10 cellular contexts compared by ENCODE assay signal in genomic region chr15:96893159-96893906, GRCh38.
DNase-seq lines count a peak whose midpoint lies in the region; FAIRE-seq and TF ChIP-seq lines count a peak whose summit lies in the region.
"Had no signal": no experiment of that assay in that cellular context is flagged by ENCODE, and none has a peak within 500 bp of the region (broad histone marks: within the 10 kb centered on the region; RNA-seq: fewer than 3 reads in every experiment).

No MANE protein-coding gene starts in this region.

- peaks cover 56% of the 10 kb centered on the region for H3K4me1 Mint-ChIP-seq in neural crest cell
- H3K4me1 Mint-ChIP-seq: memory B cell had no signal

- no peak for TF ChIP-seq POLR2A in GM12891 (IDR thresholded peaks at IDR 0.05; ENCODE audit: low read depth, low read length)

- H3K4me3 Mint-ChIP-seq in neural crest cell, result peak overlapping the region; percentile 21
- H3K4me3 Mint-ChIP-seq: memory B cell had no signal

- peak; percentile 0 for DNase-seq in DMS 273 (lab: John Stamatoyannopoulos, UW; ENCODE audit: unreplicated experiment)
- no peak for DNase-seq in DMS 273 treated with DMSO at 0.1 percent for 48 hours (lab: John Stamatoyannopoulos, UW)
- peak; percentile 52 for DNase-seq in NCI-H2227 treated with DMSO at 0.1 percent for 48 hours (lab: John Stamatoyannopoulos, UW)
- peak; percentile 28 to 71 for DNase-seq in cardiac fibroblast (ENCODE audit: low read depth in 2 of 2)
- DNase-seq in neural crest cell (ENCODE audit: low read depth, low spot score), result peak; percentile 28
- DNase-seq in GM12891 (ENCODE audit: insufficient read length, low spot score), result no peak
- no peak for DNase-seq in NCI-H146 (lab: John Stamatoyannopoulos, UW)
- no peak for DNase-seq in DMS79 (lab: John Stamatoyannopoulos, UW)

- peaks cover 6% of the 10 kb centered on the region for H3K27me3 Mint-ChIP-seq in neural crest cell (ENCODE audit: low read depth)
- H3K27me3 Mint-ChIP-seq: memory B cell had no signal

- no peaks in the 10 kb centered on the region for H3K9me3 Mint-ChIP-seq in neural crest cell

- H3K27ac Mint-ChIP-seq in neural crest cell (ENCODE audit: unreplicated experiment), result no peak overlapping the region
- H3K27ac Mint-ChIP-seq: memory B cell had no signal

- no peaks in the 10 kb centered on the region for H3K36me3 Mint-ChIP-seq in neural crest cell (ENCODE audit: low read depth)
- H3K36me3 Mint-ChIP-seq: memory B cell had no signal

- TF ChIP-seq CTCF in cardiac fibroblast (IDR thresholded peaks at IDR 0.05; ENCODE audit: low read depth, low read length) (peak; percentile 74), neural crest cell (conservative IDR thresholded peaks at IDR 0.05) (peak; percentile 71)

- no peak overlapping the region for H3K4me3 ChIP-seq in cardiac fibroblast (replicated peaks in 1 of 2; ENCODE audit: low read depth in 2 of 2, low read length in 2 of 2)
- H3K4me3 ChIP-seq: SK-N-MC had no signal

- FAIRE-seq in GM12891 (lab: Jason Lieb, UNC), result no peak

TF ChIP-seq in GM12891, 5 proteins besides CTCF, POLR2A, EP300 and RAD21:
- TF ChIP-seq POU2F2 (IDR thresholded peaks at IDR 0.05; ENCODE audit: low read depth, low read length), result no peak
- TF ChIP-seq POLR2AphosphoS5 (IDR thresholded peaks at IDR 0.05; ENCODE audit: low read depth, low read length), result no peak
- TF ChIP-seq SPI1 (IDR thresholded peaks at IDR 0.05; ENCODE audit: low read depth, low read length), result no peak
- no peak for TF ChIP-seq PAX5 (IDR thresholded peaks at IDR 0.05; ENCODE audit: insufficient read depth, low read length, severe bottlenecking)
- TF ChIP-seq TAF1 (IDR thresholded peaks at IDR 0.05; ENCODE audit: low read depth, low read length), result no peak

Comparison
In these comparisons a context has a peak if more than half of its experiments do, and no peak if none do; other contexts are left out.
1. DNase-seq: peak in DMS 273 (single experiment), NCI-H2227 treated with DMSO at 0.1 percent for 48 hours (single experiment), cardiac fibroblast (2 of 2) and neural crest cell (single experiment); none in DMS 273 treated with DMSO at 0.1 percent for 48 hours (single experiment), GM12891 (single experiment), NCI-H146 (single experiment) and DMS79 (single experiment).